14 cellular contexts compared by ENCODE assay signal in genomic region chr10:72238392-72239175, GRCh38.
"Had no signal": no experiment of that assay in that cellular context is flagged by ENCODE, and none has a peak within 500 bp of the region (broad histone marks: within the 10 kb centered on the region; RNA-seq: fewer than 3 reads in every experiment).

No MANE protein-coding gene starts in this region.

- H3K9me3 Mint-ChIP-seq: stimulated activated naive CD8-positive, alpha-beta T cell treated with anti-CD3 and anti-CD28 coated beads, Interleukin-15, Interleukin-2, amounts not matched to agents 100 ng/mL and 50 ng/mL, for 24 hours had no signal

- H3K4me3 ChIP-seq: adrenal gland, gastroesophageal sphincter, vagina had no signal

- ATAC-seq: gastroesophageal sphincter, T-helper 17 cell had no signal

- H3K27me3 Mint-ChIP-seq: stimulated activated naive CD8-positive, alpha-beta T cell treated with anti-CD3 and anti-CD28 coated beads, Interleukin-15, Interleukin-2, amounts not matched to agents 100 ng/mL and 50 ng/mL, for 24 hours; T-helper 17 cell had no signal

- H3K4me3 Mint-ChIP-seq: stimulated activated naive CD8-positive, alpha-beta T cell treated with anti-CD3 and anti-CD28 coated beads, Interleukin-15, Interleukin-2, amounts not matched to agents 100 ng/mL and 50 ng/mL, for 24 hours; T-helper 17 cell had no signal

- H3K27ac Mint-ChIP-seq: stimulated activated naive CD8-positive, alpha-beta T cell treated with anti-CD3 and anti-CD28 coated beads, Interleukin-15, Interleukin-2, amounts not matched to agents 100 ng/mL and 50 ng/mL, for 24 hours had no signal

- H3K27ac ChIP-seq: vagina had no signal

- H3K9me3 ChIP-seq: adrenal gland, gastroesophageal sphincter, vagina had no signal

- H3K27me3 ChIP-seq: adrenal gland, gastroesophageal sphincter, vagina had no signal

- DNase-seq: activated CD4-positive, alpha-beta T cell treated with anti-CD3 and anti-CD28 coated beads, Interleukin-2, amount 50 U/mL, for 48 hours; activated CD4-positive, CD25-positive, alpha-beta regulatory T cell treated with anti-CD3 and anti-CD28 coated beads, Interleukin-2, amount 50 U/mL, for 72 hours; activated naive CD4-positive, alpha-beta T cell treated with Interleukin-2 at 50 U/mL for 16 hours; central memory CD4-positive, alpha-beta T cell; effector memory CD4-positive, alpha-beta T cell; hippocampal formation; midbrain; stimulated activated CD4-positive, alpha-beta T cell treated with anti-CD3 and anti-CD28 coated beads, Interleukin-4, amount 100 ng/mL, for 1 hour; stimulated activated CD8-positive, alpha-beta memory T cell treated with anti-CD3 and anti-CD28 coated beads, Interleukin-4, amount 100 ng/mL, for 48 hours; T-helper 17 cell had no signal
